Comparison of ENCODE assay signal across 13 cellular contexts in the genomic region with DNA sequence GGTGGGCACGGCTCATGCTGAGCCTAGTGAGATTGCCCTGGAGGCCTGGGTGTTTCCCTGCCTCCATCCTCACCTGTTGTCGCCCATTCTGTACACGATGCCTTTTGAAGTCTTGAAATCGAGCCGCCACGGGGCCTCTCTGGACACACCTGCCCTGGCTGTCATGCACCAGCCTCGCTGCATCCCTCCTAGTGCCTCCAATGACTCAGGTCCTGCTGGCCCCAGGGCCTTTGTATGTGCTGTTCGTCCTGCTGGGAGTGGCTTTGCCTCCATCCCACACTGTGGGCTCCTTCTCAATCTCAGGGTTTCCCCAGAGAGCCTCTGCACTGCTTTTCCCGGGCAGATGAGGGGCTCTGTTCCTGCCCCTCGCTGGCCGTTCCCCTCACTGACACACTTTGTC. TPM values are rescaled to one million over a fixed set of nuclear protein-coding genes. Genes with fewer than 3 reads are reported as not detected.
DNase-seq lines count a peak whose midpoint lies in the region; ATAC-seq, FAIRE-seq and TF ChIP-seq lines count a peak whose summit lies in the region.
"Had no signal": no experiment of that assay in that cellular context is flagged by ENCODE, and none has a peak within 500 bp of the region (broad histone marks: within the 10 kb centered on the region; RNA-seq: fewer than 3 reads in every experiment).

No MANE protein-coding gene starts in this region.

- H3K9me1 ChIP-seq in K562 (ENCODE audit: control insufficient read depth, insufficient read depth, low read length) = no peaks in the 10 kb centered on the region

- in situ Hi-C loops in K562 (cut with MboI) = no loop called here

- H3K4me3 Mint-ChIP-seq in neural progenitor cell = no peak overlapping the region
- H3K4me3 Mint-ChIP-seq in stimulated activated memory B cell treated with anti-CD40 and anti-IgM and Interleukin-4, amounts not matched to agents 10 μg/mL and 1 μg/mL and 100 μg/mL, for 72 hours = no peak overlapping the region

- CTCF ChIA-PET in K562 (lab: Yijun Ruan, JAX; ENCODE audit: low intra/inter-chr PET ratio) = no interaction called here

- TF ChIP-seq EP300 in K562 (IDR thresholded peaks at IDR 0.05; ENCODE audit: low read length) = no peak

- POLR2A ChIA-PET in K562 (lab: Yijun Ruan, JAX) = interaction anchor here (0.7 kb wide), 1 partner anchor 289 kb away, joined by 3 read pairs; no protein-coding TSS in a partner anchor

- H4K20me1 ChIP-seq in K562 (replicated peaks; ENCODE audit: control insufficient read depth, insufficient read depth, low read length) (peaks cover 3% of the 10 kb centered on the region; the same call in 1 of the 2 replicates), neural progenitor cell (ENCODE audit: low read depth) (no peaks in the 10 kb centered on the region)

- WGBS in K562 (ENCODE audit: insufficient coverage, low coverage, missing lambda C conversion rate) = 15% methylated on average over 11 of the region's 11 CpGs

- H3K27me3 Mint-ChIP-seq in neural progenitor cell (ENCODE audit: insufficient read depth, low read depth) = peaks cover 6% of the 10 kb centered on the region
- H3K27me3 Mint-ChIP-seq in stimulated activated memory B cell treated with anti-CD40 and anti-IgM and Interleukin-4, amounts not matched to agents 10 μg/mL and 1 μg/mL and 100 μg/mL, for 72 hours = peaks cover 30% of the 10 kb centered on the region

- peaks cover 23% of the 10 kb centered on the region for H3K4me1 Mint-ChIP-seq in neural progenitor cell
- H3K4me1 Mint-ChIP-seq in stimulated activated memory B cell treated with anti-CD40 and anti-IgM and Interleukin-4, amounts not matched to agents 10 μg/mL and 1 μg/mL and 100 μg/mL, for 72 hours = no peaks in the 10 kb centered on the region

- no peaks in the 10 kb centered on the region for H3K36me3 Mint-ChIP-seq in neural progenitor cell
- no peaks in the 10 kb centered on the region for H3K36me3 Mint-ChIP-seq in stimulated activated memory B cell treated with anti-CD40 and anti-IgM and Interleukin-4, amounts not matched to agents 10 μg/mL and 1 μg/mL and 100 μg/mL, for 72 hours

- H3K4me1 ChIP-seq in right atrium auricular region = peaks cover 0 to 8% of the 10 kb centered on the region in 2 donors
- peaks cover 10 to 16% of the 10 kb centered on the region in 2 experiments; a peak in 3 of 5 replicates for H3K4me1 ChIP-seq in K562 (replicated peaks in 1 of 2; ENCODE audit: control insufficient read depth in 2 of 2, insufficient read depth in 2 of 2, low read length in 2 of 2)
- H3K4me1 ChIP-seq in neural progenitor cell = peaks cover 16% of the 10 kb centered on the region

- ATAC-seq in Right ventricle myocardium inferior (no peak), K562 (no peak), GM21737 (IDR thresholded peaks at IDR 0.05; ENCODE audit: unreplicated experiment) (no peak)
- ATAC-seq in stimulated activated memory B cell treated with anti-CD40 and anti-IgM and Interleukin-4, amounts not matched to agents 10 μg/mL and 1 μg/mL and 100 μg/mL, for 72 hours = no peak
- ATAC-seq: GM12878 had no signal

- H3F3A ChIP-seq in neural progenitor cell (ENCODE audit: low read depth) = no peaks in the 10 kb centered on the region

- H3K27me3 ChIP-seq in right atrium auricular region (no peaks in the 10 kb centered on the region), K562 (ENCODE audit: control insufficient read depth in 2 of 2, insufficient read depth in 2 of 2, low read length in 2 of 2) (peaks cover 4 to 65% of the 10 kb centered on the region in 2 experiments; a peak in 3 of 5 replicates), neural progenitor cell (no peaks in the 10 kb centered on the region)

- no peak overlapping the region for H2AFZ ChIP-seq in K562 (ENCODE audit: low read depth, low read length)
- no peak overlapping the region for H2AFZ ChIP-seq in neural progenitor cell (replicated peaks)

- intact Hi-C loops in Right ventricle myocardium inferior (cut with DNase I) = no loop called here
- intact Hi-C loops in K562 (cut with micrococcal nuclease) = no loop called here

- H3K4me2 ChIP-seq in K562 (ENCODE audit: insufficient read depth, low read length) (no peak overlapping the region), neural progenitor cell (no peak overlapping the region)

- DNase-seq in Right ventricle myocardium inferior (ENCODE audit: missing footprints) = peak; percentile 39
- DNase-seq in right atrium auricular region (ENCODE audit: low spot score) = no peak
- no peak for DNase-seq in K562 (ENCODE audit: extremely low read depth in 1 of 4, low spot score in 3 of 4)
- no peak for DNase-seq in neural progenitor cell (ENCODE audit: low spot score)
- DNase-seq in COLO668 (lab: John Stamatoyannopoulos, UW; ENCODE audit: unreplicated experiment) = no peak
- DNase-seq: DMS79, HCEC 1CT had no signal

- no peak for TF ChIP-seq POLR2A in K562 (conservative IDR thresholded peaks at IDR 0.05)

- no peaks in the 10 kb centered on the region for H3K79me2 ChIP-seq in K562 (ENCODE audit: control insufficient read depth, insufficient read depth, low read length)
- H3K79me2 ChIP-seq in neural progenitor cell (ENCODE audit: low read depth) = no peaks in the 10 kb centered on the region

- peaks cover 3% of the 10 kb centered on the region for H3K9me3 Mint-ChIP-seq in neural progenitor cell
- no peaks in the 10 kb centered on the region for H3K9me3 Mint-ChIP-seq in stimulated activated memory B cell treated with anti-CD40 and anti-IgM and Interleukin-4, amounts not matched to agents 10 μg/mL and 1 μg/mL and 100 μg/mL, for 72 hours

- H3K4me3 ChIP-seq in right atrium auricular region = no peak overlapping the region
- no peak overlapping the region for H3K4me3 ChIP-seq in K562
- H3K4me3 ChIP-seq in neural progenitor cell = no peak overlapping the region
- H3K4me3 ChIP-seq: GM12878 had no signal

- no peaks in the 10 kb centered on the region for H3K9me3 ChIP-seq in right atrium auricular region
- H3K9me3 ChIP-seq in K562 (replicated peaks; ENCODE audit: control insufficient read depth, insufficient read depth, low read depth, low read length) = no peaks in the 10 kb centered on the region; the same call in 1 of the 2 replicates
- H3K9me3 ChIP-seq in neural progenitor cell (ENCODE audit: low read depth) = no peaks in the 10 kb centered on the region

- TF ChIP-seq CTCF in right atrium auricular region (IDR thresholded peaks at IDR 0.05) (no peak), K562 (IDR thresholded peaks at IDR 0.05 in 2 of 3, conservative IDR thresholded peaks at IDR 0.05 in 1 of 3; ENCODE audit: insufficient read depth in 2 of 3, low read depth in 1 of 3, low read length in 3 of 3) (no peak), neural progenitor cell (IDR thresholded peaks at IDR 0.05) (no peak)

- FAIRE-seq in K562 (lab: Jason Lieb, UNC) = no peak
- FAIRE-seq: GM12878, GM19239 had no signal

- no peak overlapping the region for H3K27ac ChIP-seq in right atrium auricular region
- H3K27ac ChIP-seq in K562 (ENCODE audit: extremely low read depth, low read depth, low read length) = no peak overlapping the region
- no peak overlapping the region for H3K27ac ChIP-seq in neural progenitor cell
- H3K27ac ChIP-seq: 22Rv1, HL-60 had no signal

- no peak for TF ChIP-seq RAD21 in K562 (CRISPR knock-in tag; conservative IDR thresholded peaks at IDR 0.05 in 1 of 2, IDR thresholded peaks at IDR 0.05 in 1 of 2)

- no TSS peak for BruUV-seq in K562 (replicated peaks; lab: Mats Ljungman, UMichigan)

- peak overlapping the region; percentile 88 for H3K27ac Mint-ChIP-seq in neural progenitor cell
- H3K27ac Mint-ChIP-seq in stimulated activated memory B cell treated with anti-CD40 and anti-IgM and Interleukin-4, amounts not matched to agents 10 μg/mL and 1 μg/mL and 100 μg/mL, for 72 hours = no peak overlapping the region

- H3K36me3 ChIP-seq in right atrium auricular region (no peaks in the 10 kb centered on the region), K562 (ENCODE audit: control insufficient read depth, insufficient read depth, low read length) (no peaks in the 10 kb centered on the region), neural progenitor cell (no peaks in the 10 kb centered on the region)

- H3K9ac ChIP-seq in K562 (ENCODE audit: insufficient read depth in 1 of 2, low read depth in 2 of 2, low read length in 2 of 2) = no peak overlapping the region
- H3K9ac ChIP-seq in neural progenitor cell = no peak overlapping the region

TF ChIP-seq in K562, 482 proteins besides CTCF, POLR2A, EP300 and RAD21:
- TF ChIP-seq RBM25 (IDR thresholded peaks at IDR 0.05; ENCODE audit: low read depth, low read length, severe bottlenecking) = peak; percentile 8
- TF ChIP-seq MCM2 (IDR thresholded peaks at IDR 0.05; ENCODE audit: low read depth) = no peak
- TF ChIP-seq, protein P1, sequence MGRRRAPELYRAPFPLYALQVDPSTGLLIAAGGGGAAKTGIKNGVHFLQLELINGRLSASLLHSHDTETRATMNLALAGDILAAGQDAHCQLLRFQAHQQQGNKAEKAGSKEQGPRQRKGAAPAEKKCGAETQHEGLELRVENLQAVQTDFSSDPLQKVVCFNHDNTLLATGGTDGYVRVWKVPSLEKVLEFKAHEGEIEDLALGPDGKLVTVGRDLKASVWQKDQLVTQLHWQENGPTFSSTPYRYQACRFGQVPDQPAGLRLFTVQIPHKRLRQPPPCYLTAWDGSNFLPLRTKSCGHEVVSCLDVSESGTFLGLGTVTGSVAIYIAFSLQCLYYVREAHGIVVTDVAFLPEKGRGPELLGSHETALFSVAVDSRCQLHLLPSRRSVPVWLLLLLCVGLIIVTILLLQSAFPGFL (CRISPR knock-in tag; IDR thresholded peaks at IDR 0.05) = no peak

RNA-seq across cellular contexts. Expression of a gene that starts 8.9 kb away (rescaled TPM):
- not detected for total RNA-seq in Right ventricle myocardium inferior
- under 1 TPM in 1 of 2 donors, not detected in 1; 0.12 TPM for total RNA-seq in right atrium auricular region
- total RNA-seq in K562 (2011; cell fraction: chromatin; rRNA removed; ENCODE audit: low replicate concordance) = 153 and 334 TPM in 2 replicates
- 281 and 292 TPM in 2 replicates for total RNA-seq in K562 (2011; cell fraction: nucleolus; rRNA removed)
- total RNA-seq in K562 (2011; cell fraction: nucleoplasm; rRNA removed) = 180 and 211 TPM in 2 replicates
- 29.5 and 33.6 TPM in 2 replicates for total RNA-seq in K562 (2014; rRNA removed)
- 29.7 and 32.2 TPM in 2 replicates for total RNA-seq in K562 (2014; rRNA removed; fragmentation: Illumina TruSeq; extraction: Trizol)
- total RNA-seq in K562 (2015; rRNA removed; fragmentation: Illumina TruSeq; extraction: Trizol) = 26.1 and 28.1 TPM in 2 replicates
- 77.7 and 92.3 TPM in 2 replicates for total RNA-seq in K562 (2021)
- 133 TPM in 2 replicates for polyA plus RNA-seq in K562 (2011; rRNA removed)
- polyA plus RNA-seq in K562 (2011; cell fraction: cytosol; rRNA removed) = 96.6 and 154 TPM in 2 replicates
- polyA plus RNA-seq in K562 (2011; cell fraction: nucleus; rRNA removed) = 301 and 457 TPM in 2 replicates
- 69.0 and 89.1 TPM in 2 replicates for polyA plus RNA-seq in K562 (2012)
- polyA plus RNA-seq in K562 (2014; fragmentation: Illumina TruSeq; extraction: Trizol) = 68.2 and 86.9 TPM in 2 replicates
- 10 to 100 TPM; 10.2 to 11.5 TPM for polyA plus RNA-seq in K562 (2014; fragmentation: Nextera tagmentation; extraction: Ambion mirVana)
- 80.9 and 87.6 TPM in 2 replicates for polyA plus RNA-seq in K562 (2014; rRNA removed)
- polyA minus RNA-seq in K562 (2011; rRNA and poly(A)+ RNA removed) = 48.1 and 73.1 TPM in 2 replicates
- polyA minus RNA-seq in K562 (2011; cell fraction: cytosol; rRNA and poly(A)+ RNA removed) = 38.3 and 45.9 TPM in 2 replicates
- 87.9 and 158 TPM in 2 replicates for polyA minus RNA-seq in K562 (2011; cell fraction: nucleus; rRNA and poly(A)+ RNA removed)
- total RNA-seq in neural progenitor cell (ENCODE audit: low replicate concordance) = not detected in 2 replicates

Comparison
In these comparisons a context has a peak if more than half of its experiments do, and no peak if none do; other contexts are left out.
1. RNA of a gene that starts 8.9 kb away (total RNA-seq): 26.1 to 334 TPM in K562; not detected in Right ventricle myocardium inferior (single experiment), 0.12 TPM in right atrium auricular region and not detected in neural progenitor cell; every median in the first group is over 10 times any median in the second.